1 cellular context compared by ENCODE assay signal in genomic region chr17:63685021-63685420, GRCh38.
TF ChIP-seq lines count a peak whose summit lies in the region.

No MANE protein-coding gene starts in this region.

TF ChIP-seq in endothelial cell of umbilical vein, 7 proteins besides CTCF, POLR2A, EP300 and RAD21:
- TF ChIP-seq MYC (IDR thresholded peaks at IDR 0.05; ENCODE audit: low read depth, low read length) (no peak), GATA2 (IDR thresholded peaks at IDR 0.05; ENCODE audit: insufficient read depth, insufficient read length, low read depth, low read length) (no peak), POLR2AphosphoS5 (IDR thresholded peaks at IDR 0.05; ENCODE audit: insufficient read depth, low read depth, low read length) (no peak), JUN (IDR thresholded peaks at IDR 0.05; ENCODE audit: borderline replicate concordance, insufficient read depth, insufficient read length, low read depth) (no peak)
- TF ChIP-seq, protein P1, sequence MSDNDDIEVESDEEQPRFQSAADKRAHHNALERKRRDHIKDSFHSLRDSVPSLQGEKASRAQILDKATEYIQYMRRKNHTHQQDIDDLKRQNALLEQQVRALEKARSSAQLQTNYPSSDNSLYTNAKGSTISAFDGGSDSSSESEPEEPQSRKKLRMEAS (IDR thresholded peaks at IDR 0.05; ENCODE audit: insufficient read depth, insufficient read length), result no peak
